21 cellular contexts compared by ENCODE assay signal in the genomic region with DNA sequence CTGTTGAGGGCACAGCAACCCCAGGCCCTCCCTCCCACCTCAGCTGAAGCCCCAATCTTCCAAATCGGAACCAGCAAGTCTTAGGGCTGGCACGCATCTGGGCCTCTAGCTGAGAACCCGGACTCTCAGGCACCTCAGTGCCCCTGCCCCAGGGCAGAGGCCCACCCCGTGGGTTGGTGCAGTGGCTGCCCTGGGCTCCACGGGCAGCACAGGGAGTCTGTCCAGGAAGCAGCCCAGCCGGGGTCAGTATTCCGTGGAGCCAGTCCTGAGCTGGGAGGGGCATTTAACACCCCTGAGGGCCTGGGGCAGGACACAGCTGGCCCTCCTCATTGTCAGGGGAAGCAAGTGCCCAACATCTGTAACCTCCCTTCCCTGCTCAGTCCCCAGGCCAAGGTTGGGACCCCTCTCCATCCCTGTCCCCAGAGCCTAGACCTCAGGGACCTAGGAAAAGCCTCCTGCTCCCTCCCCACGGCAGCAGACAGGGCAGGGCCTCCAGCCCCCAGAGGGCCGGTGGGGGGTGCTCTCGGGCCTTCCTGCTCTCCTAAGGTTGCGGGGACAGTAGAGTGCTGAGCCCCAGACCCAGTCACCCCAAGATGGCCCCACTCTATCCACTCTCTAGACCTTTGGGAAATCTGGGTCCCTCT. TPM values are rescaled to one million over a fixed set of nuclear protein-coding genes. Genes with fewer than 3 reads are reported as not detected.
DNase-seq lines count a peak whose midpoint lies in the region; ATAC-seq, FAIRE-seq and TF ChIP-seq lines count a peak whose summit lies in the region.
"Had no signal": no experiment of that assay in that cellular context is flagged by ENCODE, and none has a peak within 500 bp of the region (broad histone marks: within the 10 kb centered on the region; RNA-seq: fewer than 3 reads in every experiment).

No MANE protein-coding gene starts in this region.

- TF ChIP-seq POLR2A in K562 (conservative IDR thresholded peaks at IDR 0.05) (no peak), upper lobe of left lung (IDR thresholded peaks at IDR 0.05) (no peak)

- in situ Hi-C loops in K562 (cut with MboI), result no loop called here

- H3K4me2 ChIP-seq in K562 (ENCODE audit: insufficient read depth, low read length) (no peak overlapping the region), smooth muscle cell (peak overlapping the region; percentile 53)

- no peak for FAIRE-seq in K562 (lab: Jason Lieb, UNC)
- FAIRE-seq: pancreas, urothelium cell line had no signal

- BruUV-seq in K562 (replicated peaks; lab: Mats Ljungman, UMichigan), result no TSS peak

- H3K9ac ChIP-seq in K562 (ENCODE audit: insufficient read depth in 1 of 2, low read depth in 2 of 2, low read length in 2 of 2) (no peak overlapping the region), smooth muscle cell (ENCODE audit: low read depth) (no peak overlapping the region)

- peaks cover 0 to 31% of the 10 kb centered on the region in 2 experiments; a peak in 2 of 5 replicates for H3K4me1 ChIP-seq in K562 (replicated peaks in 1 of 2; ENCODE audit: control insufficient read depth in 2 of 2, insufficient read depth in 2 of 2, low read length in 2 of 2)
- peaks cover 8% of the 10 kb centered on the region for H3K4me1 ChIP-seq in smooth muscle cell (ENCODE audit: low read depth)
- peaks cover 0 to 15% (median 2%) of the 10 kb centered on the region in 4 donors for H3K4me1 ChIP-seq in upper lobe of left lung
- H3K4me1 ChIP-seq: pancreas had no signal

- no peaks in the 10 kb centered on the region for H3F3A ChIP-seq in smooth muscle cell (ENCODE audit: low read depth)

- no peaks in the 10 kb centered on the region for H3K79me2 ChIP-seq in K562 (ENCODE audit: control insufficient read depth, insufficient read depth, low read length)
- H3K79me2 ChIP-seq in smooth muscle cell (ENCODE audit: low read depth), result no peaks in the 10 kb centered on the region

- DNase-seq in H7 (peak; percentile 77), K562 (ENCODE audit: extremely low read depth in 1 of 4, low spot score in 3 of 4) (no peak), smooth muscle cell (lab: John Stamatoyannopoulos, UW; ENCODE audit: unreplicated experiment) (no peak), NCI-H2196 (lab: John Stamatoyannopoulos, UW; ENCODE audit: unreplicated experiment) (no peak), upper lobe of left lung (no peak)
- DNase-seq: activated CD4-positive, alpha-beta T cell treated with anti-CD3 and anti-CD28 coated beads, Interleukin-2, amount 10 ng/mL, durations not matched to agents 7 days and 5 days; activated CD8-positive, alpha-beta memory T cell treated with anti-CD3 and anti-CD28 coated beads, Interleukin-2, amount 10 ng/mL, durations not matched to agents 7 days and 5 days; CD8-positive, alpha-beta memory T cell; effector memory CD4-positive, alpha-beta T cell; esophagus squamous epithelium; GF-D8; naive thymus-derived CD8-positive, alpha-beta T cell; NCI-H2227 treated with DMSO at 0.1 percent for 48 hours; SHP77 treated with DMSO at 0.1 percent for 48 hours had no signal

- POLR2A ChIA-PET in K562 (lab: Yijun Ruan, JAX), result interaction anchor here (0.6 kb wide), 2 partner anchors 52 to 477 kb away, joined by 3 read pairs; no protein-coding TSS in a partner anchor

- peak; percentile 51; the same call in 2 of the 3 replicates for ATAC-seq in K562
- no peak for ATAC-seq in GM19035 (IDR thresholded peaks at IDR 0.05; ENCODE audit: unreplicated experiment)
- ATAC-seq in upper lobe of left lung (ENCODE audit: low FRiP score in 2 of 2), result no peak
- ATAC-seq: activated CD8-positive, alpha-beta memory T cell treated with anti-CD3 and anti-CD28 coated beads, Interleukin-2, amount 10 ng/mL, durations not matched to agents 7 days and 5 days; activated naive CD4-positive, alpha-beta T cell treated with anti-CD3 and anti-CD28 coated beads, Interleukin-2, amount 50 U/mL, for 72 hours; gastroesophageal sphincter; naive thymus-derived CD8-positive, alpha-beta T cell had no signal

- 5% methylated on average over 5 of the region's 11 CpGs for WGBS in K562 (ENCODE audit: insufficient coverage, low coverage, missing lambda C conversion rate)
- WGBS in smooth muscle cell (ENCODE audit: low lambda C conversion rate), result 81% methylated on average over 11 of the region's 11 CpGs
- 81 to 86% methylated on average over 4 to 11 of the region's 11 CpGs for WGBS in upper lobe of left lung, 2 donors

- TF ChIP-seq EP300 in K562 (IDR thresholded peaks at IDR 0.05; ENCODE audit: low read length) (no peak), upper lobe of left lung (IDR thresholded peaks at IDR 0.05) (no peak)

- no peak for TF ChIP-seq RAD21 in K562 (CRISPR knock-in tag; conservative IDR thresholded peaks at IDR 0.05 in 1 of 2, IDR thresholded peaks at IDR 0.05 in 1 of 2)

- CTCF ChIA-PET in K562 (lab: Yijun Ruan, JAX; ENCODE audit: low intra/inter-chr PET ratio), result no interaction called here

- H3K36me3 ChIP-seq in H7 (replicated peaks; ENCODE audit: control insufficient read depth, insufficient read depth, low read length), result no peaks in the 10 kb centered on the region
- H3K36me3 ChIP-seq in K562 (ENCODE audit: control insufficient read depth, insufficient read depth, low read length), result no peaks in the 10 kb centered on the region
- no peaks in the 10 kb centered on the region for H3K36me3 ChIP-seq in smooth muscle cell (ENCODE audit: low read depth)
- H3K36me3 ChIP-seq in upper lobe of left lung, result no peaks in the 10 kb centered on the region
- H3K36me3 ChIP-seq: ascending aorta, esophagus squamous epithelium, gastroesophageal sphincter, pancreas had no signal

- intact Hi-C loops in K562 (cut with micrococcal nuclease), result no loop called here

- TF ChIP-seq CTCF in K562 (IDR thresholded peaks at IDR 0.05 in 2 of 3, conservative IDR thresholded peaks at IDR 0.05 in 1 of 3; ENCODE audit: insufficient read depth in 2 of 3, low read depth in 1 of 3, low read length in 3 of 3) (peak in 2 of 3 experiments; percentile 10 to 12; a peak in 1 of 6 replicates), smooth muscle cell (IDR thresholded peaks at IDR 0.05; ENCODE audit: borderline replicate concordance, insufficient read depth, poor library complexity, severe bottlenecking) (no peak), upper lobe of left lung (IDR thresholded peaks at IDR 0.05) (no peak)

- no peak overlapping the region for H2AFZ ChIP-seq in K562 (ENCODE audit: low read depth, low read length)
- H2AFZ ChIP-seq in smooth muscle cell (ENCODE audit: low read depth), result no peak overlapping the region

- H3K27ac ChIP-seq in K562 (ENCODE audit: extremely low read depth, low read depth, low read length) (no peak overlapping the region), layer of hippocampus (ENCODE audit: low read depth, low read length) (peak overlapping the region; percentile 35), smooth muscle cell (ENCODE audit: low read depth) (peak overlapping the region; percentile 78), upper lobe of left lung (peak overlapping the region in 1 of 4 donors; percentile 30)
- H3K27ac ChIP-seq: ascending aorta, gastroesophageal sphincter, pancreas had no signal

- H3K9me3 ChIP-seq in K562 (replicated peaks; ENCODE audit: control insufficient read depth, insufficient read depth, low read depth, low read length), result no peaks in the 10 kb centered on the region
- no peaks in the 10 kb centered on the region for H3K9me3 ChIP-seq in smooth muscle cell (replicated peaks; ENCODE audit: low read depth)
- no peaks in the 10 kb centered on the region for H3K9me3 ChIP-seq in upper lobe of left lung
- H3K9me3 ChIP-seq: ascending aorta, esophagus squamous epithelium, gastroesophageal sphincter, pancreas had no signal

- H3K4me3 ChIP-seq in H7 (ENCODE audit: insufficient read depth, low read depth, low read length) (no peak overlapping the region), K562 (no peak overlapping the region), smooth muscle cell (no peak overlapping the region), upper lobe of left lung (no peak overlapping the region)
- H3K4me3 ChIP-seq: ascending aorta, esophagus squamous epithelium, gastroesophageal sphincter, pancreas had no signal

- no peaks in the 10 kb centered on the region for H3K9me1 ChIP-seq in K562 (ENCODE audit: control insufficient read depth, insufficient read depth, low read length)

- H4K20me1 ChIP-seq in K562 (replicated peaks; ENCODE audit: control insufficient read depth, insufficient read depth, low read length) (no peaks in the 10 kb centered on the region), smooth muscle cell (ENCODE audit: low read depth) (no peaks in the 10 kb centered on the region)

- no peaks in the 10 kb centered on the region; the same call in 1 of the 2 replicates for H3K27me3 ChIP-seq in H7 (ENCODE audit: control insufficient read depth, insufficient read depth, low read length)
- H3K27me3 ChIP-seq in K562 (ENCODE audit: control insufficient read depth in 2 of 2, insufficient read depth in 2 of 2, low read length in 2 of 2), result peaks cover 2 to 78% of the 10 kb centered on the region in 2 experiments; a peak in 3 of 5 replicates
- no peaks in the 10 kb centered on the region for H3K27me3 ChIP-seq in layer of hippocampus (ENCODE audit: control insufficient read depth, insufficient read depth, low read length)
- H3K27me3 ChIP-seq in smooth muscle cell (ENCODE audit: low read depth), result no peaks in the 10 kb centered on the region
- no peaks in the 10 kb centered on the region for H3K27me3 ChIP-seq in upper lobe of left lung
- H3K27me3 ChIP-seq: ascending aorta, pancreas had no signal

RNA-seq across cellular contexts. Expression of gene SLC6A12, which starts 36.5 kb away (rescaled TPM):
- 0.31 TPM in 1 of 2 replicates, not detected in the other for total RNA-seq in H7 (2014; rRNA removed; shearing (Covaris generic))
- 0.32 TPM in 1 of 2 replicates, not detected in the other for total RNA-seq in K562 (2011; cell fraction: chromatin; rRNA removed; ENCODE audit: low replicate concordance)
- total RNA-seq in K562 (2011; cell fraction: nucleolus; rRNA removed), result not detected in 2 replicates
- total RNA-seq in K562 (2011; cell fraction: nucleoplasm; rRNA removed), result not detected in 2 replicates
- total RNA-seq in K562 (2014; rRNA removed), result not detected in 2 replicates
- not detected in 2 replicates for total RNA-seq in K562 (2014; rRNA removed; fragmentation: Illumina TruSeq; extraction: Trizol)
- total RNA-seq in K562 (2015; rRNA removed; fragmentation: Illumina TruSeq; extraction: Trizol), result not detected in 2 replicates
- not detected in 2 replicates for total RNA-seq in K562 (2021)
- 0.04 TPM in 1 of 2 replicates, not detected in the other for polyA plus RNA-seq in K562 (2011; rRNA removed)
- 0.03 TPM in 1 of 2 replicates, not detected in the other for polyA plus RNA-seq in K562 (2011; cell fraction: cytosol; rRNA removed)
- polyA plus RNA-seq in K562 (2011; cell fraction: nucleus; rRNA removed), result 0.28 TPM in 1 of 2 replicates, not detected in the other
- 0.46 TPM in 1 of 2 replicates, not detected in the other for polyA plus RNA-seq in K562 (2012)
- not detected in 2 replicates for polyA plus RNA-seq in K562 (2014; fragmentation: Illumina TruSeq; extraction: Trizol)
- polyA plus RNA-seq in K562 (2014; fragmentation: Nextera tagmentation; extraction: Ambion mirVana), result not detected
- not detected in 2 replicates for polyA plus RNA-seq in K562 (2014; rRNA removed)
- polyA minus RNA-seq in K562 (2011; rRNA and poly(A)+ RNA removed), result 0.14 TPM in 1 of 2 replicates, not detected in the other
- polyA minus RNA-seq in K562 (2011; cell fraction: cytosol; rRNA and poly(A)+ RNA removed), result not detected in 2 replicates
- polyA minus RNA-seq in K562 (2011; cell fraction: nucleus; rRNA and poly(A)+ RNA removed), result not detected in 2 replicates
- 0.22 and 1.7 TPM in 2 replicates for total RNA-seq in smooth muscle cell
- polyA plus RNA-seq in smooth muscle cell, result 1.1 TPM in 1 of 2 replicates, not detected in the other
- 10 to 100 TPM in 1 of 6 donors, 1 to 10 TPM in 5; 2.4 to 11.2 (median 7.0) TPM for total RNA-seq in upper lobe of left lung
- total RNA-seq: activated CD4-positive, alpha-beta T cell treated with anti-CD3 and anti-CD28 coated beads, Interleukin-2, amount 10 ng/mL, durations not matched to agents 7 days and 5 days; activated naive CD4-positive, alpha-beta T cell treated with anti-CD3 and anti-CD28 coated beads, Interleukin-2, amount 50 U/mL, for 72 hours had no signal
- polyA plus RNA-seq: CD8-positive, alpha-beta memory T cell; naive thymus-derived CD8-positive, alpha-beta T cell had no signal

Comparison
In these comparisons a context has a peak if more than half of its experiments do, and no peak if none do; other contexts are left out.
1. CTCF ChIP-seq: peak in K562 (2 of 3); none in smooth muscle cell (single experiment) and upper lobe of left lung (0 of 6).